9 cellular contexts compared by ENCODE assay signal in the genomic region with DNA sequence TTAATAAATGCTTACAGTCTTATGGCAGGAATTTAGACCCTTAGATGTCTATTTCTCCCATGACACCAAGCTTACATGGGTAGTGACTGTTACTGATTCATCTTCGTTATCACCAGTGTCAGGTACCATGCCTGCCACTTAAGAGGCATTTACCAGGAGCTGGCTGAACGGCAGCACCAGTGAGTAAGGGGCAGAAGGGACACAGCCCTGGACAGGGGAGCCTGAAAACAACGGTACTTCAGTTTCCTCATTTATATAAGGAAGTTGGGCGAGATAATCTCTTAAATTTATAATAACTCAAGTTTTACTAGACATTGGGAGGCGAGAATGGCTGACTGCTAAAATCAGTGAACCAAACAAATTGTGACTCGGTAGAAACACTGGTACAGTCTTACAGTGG. TPM values are rescaled to one million over a fixed set of nuclear protein-coding genes. Genes with fewer than 3 reads are reported as not detected.
DNase-seq lines count a peak whose midpoint lies in the region; ATAC-seq and TF ChIP-seq lines count a peak whose summit lies in the region.
"Had no signal": no experiment of that assay in that cellular context is flagged by ENCODE, and none has a peak within 500 bp of the region (broad histone marks: within the 10 kb centered on the region; RNA-seq: fewer than 3 reads in every experiment).

No MANE protein-coding gene starts in this region.

- peak overlapping the region in 3 of 12 donors; percentile 89 to 99 (median 98) for H3K27ac ChIP-seq in heart left ventricle
- H3K27ac ChIP-seq in lower lobe of right lung: peak overlapping the region; percentile 99
- no peak overlapping the region for H3K27ac ChIP-seq in upper lobe of left lung

- peaks cover 63% of the 10 kb centered on the region for H3K4me1 Mint-ChIP-seq in activated naive CD8-positive, alpha-beta T cell treated with anti-CD3 and anti-CD28 coated beads, Interleukin-2, amount 50 U/mL, for 24 hours

- WGBS in heart left ventricle, 4 donors: 58 to 64% (median 60%) methylated on average over 6 of the region's 6 CpGs
- 40 to 45% methylated on average over 6 of the region's 6 CpGs for WGBS in upper lobe of left lung, 2 donors

- no peaks in the 10 kb centered on the region for H3K27me3 ChIP-seq in heart left ventricle
- no peaks in the 10 kb centered on the region for H3K27me3 ChIP-seq in lower lobe of right lung (ENCODE audit: low read depth)
- no peaks in the 10 kb centered on the region for H3K27me3 ChIP-seq in upper lobe of left lung

- peak overlapping the region in 10 of 12 donors; percentile 72 to 99 (median 87) for H3K4me3 ChIP-seq in heart left ventricle
- peak overlapping the region; percentile 99 for H3K4me3 ChIP-seq in lower lobe of right lung
- peak overlapping the region in 3 of 4 donors; percentile 75 to 89 (median 88) for H3K4me3 ChIP-seq in upper lobe of left lung

- no peak for ATAC-seq in heart left ventricle
- ATAC-seq in Right ventricle myocardium inferior: no peak
- no peak for ATAC-seq in activated naive CD8-positive, alpha-beta T cell treated with anti-CD3 and anti-CD28 coated beads, Interleukin-2, amount 50 U/mL, for 24 hours
- no peak for ATAC-seq in lower lobe of right lung
- ATAC-seq in upper lobe of left lung (ENCODE audit: low FRiP score in 2 of 2): no peak

- no peak for DNase-seq in heart left ventricle
- DNase-seq in Right ventricle myocardium inferior (ENCODE audit: missing footprints): no peak
- DNase-seq in activated naive CD8-positive, alpha-beta T cell treated with anti-CD3 and anti-CD28 coated beads, Interleukin-2, amount 50 U/mL, for 24 hours: no peak
- no peak for DNase-seq in lower lobe of right lung
- no peak for DNase-seq in upper lobe of left lung
- no peak for DNase-seq in NCI-H774 (lab: John Stamatoyannopoulos, UW)
- DNase-seq in GM03348 (ENCODE audit: low spot score): no peak
- no peak for DNase-seq in GDM1 (lab: John Stamatoyannopoulos, UW)
- DNase-seq: stimulated activated CD4-positive, alpha-beta T cell treated with anti-CD3 and anti-CD28 coated beads, Interleukin-4, amount 100 ng/mL, for 1 hour had no signal

- H3K27ac Mint-ChIP-seq in activated naive CD8-positive, alpha-beta T cell treated with anti-CD3 and anti-CD28 coated beads, Interleukin-2, amount 50 U/mL, for 24 hours: peak overlapping the region; percentile 90

- intact Hi-C loops in heart left ventricle (cut with DNase I) (loop anchor here in 5 of 10 donors (5.0 to 10.0 kb wide), 3 partner anchors 40 to 195 kb away; partner anchors contain the start of gene INPP4A (in 2 of the 5)), Right ventricle myocardium inferior (cut with DNase I) (no loop called here), lower lobe of right lung (cut with DNase I) (no loop called here)

- no peak for TF ChIP-seq EP300 in upper lobe of left lung (IDR thresholded peaks at IDR 0.05)

- H3K9me3 ChIP-seq in heart left ventricle (no peaks in the 10 kb centered on the region), lower lobe of right lung (no peaks in the 10 kb centered on the region), upper lobe of left lung (no peaks in the 10 kb centered on the region)

- H3K4me3 Mint-ChIP-seq in activated naive CD8-positive, alpha-beta T cell treated with anti-CD3 and anti-CD28 coated beads, Interleukin-2, amount 50 U/mL, for 24 hours: peak overlapping the region; percentile 96

- H3K4me1 ChIP-seq in heart left ventricle (peaks cover 12 to 65% (median 49%) of the 10 kb centered on the region in 12 donors), lower lobe of right lung (peaks cover 48% of the 10 kb centered on the region), upper lobe of left lung (peaks cover 34 to 62% (median 40%) of the 10 kb centered on the region in 4 donors)

- peaks cover 22% of the 10 kb centered on the region for H3K36me3 Mint-ChIP-seq in activated naive CD8-positive, alpha-beta T cell treated with anti-CD3 and anti-CD28 coated beads, Interleukin-2, amount 50 U/mL, for 24 hours (ENCODE audit: low read depth)

- no peaks in the 10 kb centered on the region for H3K9me3 Mint-ChIP-seq in activated naive CD8-positive, alpha-beta T cell treated with anti-CD3 and anti-CD28 coated beads, Interleukin-2, amount 50 U/mL, for 24 hours

- H3K27me3 Mint-ChIP-seq in activated naive CD8-positive, alpha-beta T cell treated with anti-CD3 and anti-CD28 coated beads, Interleukin-2, amount 50 U/mL, for 24 hours: no peaks in the 10 kb centered on the region

- TF ChIP-seq POLR2A in heart left ventricle (IDR thresholded peaks at IDR 0.05) (no peak), upper lobe of left lung (IDR thresholded peaks at IDR 0.05) (no peak)

- H3K36me3 ChIP-seq in heart left ventricle (peaks cover 0 to 53% (median 40%) of the 10 kb centered on the region in 9 donors), lower lobe of right lung (peaks cover 33% of the 10 kb centered on the region), upper lobe of left lung (peaks cover 0 to 33% (median 11%) of the 10 kb centered on the region in 4 donors)

- no peak for TF ChIP-seq CTCF in heart left ventricle (IDR thresholded peaks at IDR 0.05)
- no peak for TF ChIP-seq CTCF in lower lobe of right lung (IDR thresholded peaks at IDR 0.05)
- TF ChIP-seq CTCF in upper lobe of left lung (IDR thresholded peaks at IDR 0.05): no peak

RNA-seq across cellular contexts. Expression of gene COA5, which starts 1.2 kb away (rescaled TPM):
- total RNA-seq in heart left ventricle (10 to 100 TPM; 19.6 to 33.5 (median 27.7) TPM), Right ventricle myocardium inferior (25.6 TPM), lower lobe of right lung (31.2 TPM), upper lobe of left lung (10 to 100 TPM; 22.8 to 37.7 (median 27.0) TPM)
- polyA plus RNA-seq in heart left ventricle: 10 to 100 TPM; 23.2 to 39.5 TPM

RNA-seq across cellular contexts. Expression of gene UNC50, which starts 1.3 kb away (rescaled TPM):
- total RNA-seq in heart left ventricle (10 to 100 TPM; 22.3 to 31.4 (median 25.6) TPM), Right ventricle myocardium inferior (27.9 TPM), lower lobe of right lung (53.7 TPM), upper lobe of left lung (10 to 100 TPM; 28.3 to 65.2 (median 44.6) TPM)
- polyA plus RNA-seq in heart left ventricle: 10 to 100 TPM; 36.9 to 37.0 TPM
